In the genomic region with DNA sequence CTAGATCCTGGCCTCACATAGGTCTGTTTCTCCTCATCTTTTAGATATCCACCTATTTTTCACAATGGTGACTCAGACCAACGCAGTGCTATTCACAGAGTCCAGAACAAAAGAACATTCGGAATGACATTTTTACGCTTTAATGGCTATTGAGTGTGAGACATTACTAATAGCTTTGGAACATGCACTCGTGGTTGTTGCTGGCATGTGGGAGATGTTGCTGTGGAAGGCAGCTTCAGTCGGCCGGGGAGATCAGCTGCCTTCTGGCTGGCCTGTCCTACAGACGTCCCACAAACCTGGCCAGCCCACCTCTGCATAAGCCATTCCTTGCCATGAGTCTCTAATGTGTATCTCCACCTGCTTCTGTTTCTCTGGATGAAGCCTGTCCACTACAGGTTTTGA, we compare ENCODE assay signal across 10 cellular contexts. TPM values are rescaled to one million over a fixed set of nuclear protein-coding genes. Genes with fewer than 3 reads are reported as not detected.
DNase-seq lines count a peak whose midpoint lies in the region; ATAC-seq and TF ChIP-seq lines count a peak whose summit lies in the region.
"Had no signal": no experiment of that assay in that cellular context is flagged by ENCODE, and none has a peak within 500 bp of the region (broad histone marks: within the 10 kb centered on the region; RNA-seq: fewer than 3 reads in every experiment).

No MANE protein-coding gene starts in this region.

- H3K27me3 Mint-ChIP-seq in activated naive CD8-positive, alpha-beta T cell treated with anti-CD3 and anti-CD28 coated beads, Interleukin-2, amount 10 ng/mL, durations not matched to agents 7 days and 5 days = no peaks in the 10 kb centered on the region
- peaks cover 25% of the 10 kb centered on the region for H3K27me3 Mint-ChIP-seq in GM23338 (ENCODE audit: insufficient read depth, low read depth, poor library complexity)

- no peak for ATAC-seq in activated naive CD8-positive, alpha-beta T cell treated with anti-CD3 and anti-CD28 coated beads, Interleukin-2, amount 10 ng/mL, durations not matched to agents 7 days and 5 days (ENCODE audit: low read depth)
- ATAC-seq in lung (ENCODE audit: insufficient read depth, low FRiP score) = no peak
- ATAC-seq in GM23338 = no peak
- ATAC-seq: K562 had no signal

- H3K4me1 Mint-ChIP-seq in activated naive CD8-positive, alpha-beta T cell treated with anti-CD3 and anti-CD28 coated beads, Interleukin-2, amount 10 ng/mL, durations not matched to agents 7 days and 5 days = peaks cover 66% of the 10 kb centered on the region
- H3K4me1 Mint-ChIP-seq in GM23338 = peaks cover 32% of the 10 kb centered on the region

- H4K8ac ChIP-seq in neuronal stem cell (ENCODE audit: low read depth, low read length) = no peak overlapping the region

- H3K9me2 ChIP-seq in GM23338 (ENCODE audit: insufficient read depth) = no peaks in the 10 kb centered on the region

- H3K9me3 ChIP-seq in lung (ENCODE audit: control insufficient read depth in 2 of 2, insufficient read depth in 1 of 2, low read length in 1 of 2) (no peaks in the 10 kb centered on the region), neuronal stem cell (replicated peaks in 1 of 2; ENCODE audit: control insufficient read depth in 2 of 2, insufficient read depth in 1 of 2, low read depth in 1 of 2, low read length in 2 of 2) (no peaks in the 10 kb centered on the region)

- H2BK15ac ChIP-seq in neuronal stem cell (ENCODE audit: low read length) = no peak overlapping the region

- no peak for TF ChIP-seq CTCF in GM12865 (IDR thresholded peaks at IDR 0.05; ENCODE audit: insufficient read depth, low read depth, low read length, missing control alignments)
- TF ChIP-seq CTCF in lung (IDR thresholded peaks at IDR 0.05; ENCODE audit: control extremely low read depth, extremely low read depth) = no peak
- TF ChIP-seq CTCF in GM23338 (conservative IDR thresholded peaks at IDR 0.05; ENCODE audit: low read depth in 2 of 2) = no peak

- H3K36me3 ChIP-seq in ACC112 (ENCODE audit: insufficient read depth, low read length) = no peaks in the 10 kb centered on the region
- H3K36me3 ChIP-seq in lung (ENCODE audit: control insufficient read depth in 2 of 2, insufficient read depth in 2 of 2, low read length in 2 of 2) = no peaks in the 10 kb centered on the region
- H3K36me3 ChIP-seq in neuronal stem cell (replicated peaks in 1 of 2; ENCODE audit: control insufficient read depth in 2 of 2, insufficient read depth in 2 of 2, low read length in 2 of 2) = no peaks in the 10 kb centered on the region
- H3K36me3 ChIP-seq in GM23338 (ENCODE audit: insufficient read depth) = no peaks in the 10 kb centered on the region

- H3K36me3 Mint-ChIP-seq in activated naive CD8-positive, alpha-beta T cell treated with anti-CD3 and anti-CD28 coated beads, Interleukin-2, amount 10 ng/mL, durations not matched to agents 7 days and 5 days = peaks cover 43% of the 10 kb centered on the region
- peaks cover 10% of the 10 kb centered on the region; the same call in 2 of the 3 replicates for H3K36me3 Mint-ChIP-seq in GM23338 (ENCODE audit: low read depth)

- H3K27ac Mint-ChIP-seq in activated naive CD8-positive, alpha-beta T cell treated with anti-CD3 and anti-CD28 coated beads, Interleukin-2, amount 10 ng/mL, durations not matched to agents 7 days and 5 days = peak overlapping the region; percentile 74
- no peak overlapping the region for H3K27ac Mint-ChIP-seq in GM23338

- POLR2A ChIA-PET in activated naive CD8-positive, alpha-beta T cell treated with anti-CD3 and anti-CD28 coated beads, Interleukin-2, amount 10 ng/mL, durations not matched to agents 7 days and 5 days (lab: Charles Lee) = interaction anchor here (1.6 to 1.7 kb wide), 2 partner anchors 9 to 22 kb away, joined by 3 read pairs; no protein-coding TSS in a partner anchor

- no peaks in the 10 kb centered on the region for H3K79me1 ChIP-seq in neuronal stem cell (ENCODE audit: low read depth, low read length)

- H3K23ac ChIP-seq in neuronal stem cell (ENCODE audit: low read depth, low read length, poor library complexity) = no peak overlapping the region

- H3K9ac ChIP-seq in neuronal stem cell (ENCODE audit: low read depth, low read length, poor library complexity) = no peak overlapping the region

- no peak overlapping the region for H2BK5ac ChIP-seq in neuronal stem cell (ENCODE audit: low read length)

- H3K79me2 ChIP-seq in ACC112 (ENCODE audit: control insufficient read depth, insufficient read depth, low read length, unreplicated experiment) (peaks cover 14% of the 10 kb centered on the region), GM23338 (replicated peaks; ENCODE audit: insufficient read depth) (peaks cover 57% of the 10 kb centered on the region)

- H2AFZ ChIP-seq in ACC112 (ENCODE audit: low read length, unreplicated experiment) (no peak overlapping the region), neuronal stem cell (ENCODE audit: low read length) (no peak overlapping the region), GM23338 (no peak overlapping the region)

- no peak overlapping the region for H3K4me2 ChIP-seq in neuronal stem cell (ENCODE audit: insufficient read depth, low read length, poor library complexity, severe bottlenecking)
- no peak overlapping the region for H3K4me2 ChIP-seq in GM23338

- H3K9me3 Mint-ChIP-seq in activated naive CD8-positive, alpha-beta T cell treated with anti-CD3 and anti-CD28 coated beads, Interleukin-2, amount 10 ng/mL, durations not matched to agents 7 days and 5 days = no peaks in the 10 kb centered on the region
- no peaks in the 10 kb centered on the region for H3K9me3 Mint-ChIP-seq in GM23338

- H4K20me1 ChIP-seq in GM23338 (replicated peaks; ENCODE audit: insufficient read depth) = peaks cover 15% of the 10 kb centered on the region; the same call in 1 of the 2 replicates

- no peak overlapping the region for H4K91ac ChIP-seq in neuronal stem cell (ENCODE audit: low read depth, low read length, poor library complexity)

- peak overlapping the region; percentile 51 for H3K4me3 Mint-ChIP-seq in activated naive CD8-positive, alpha-beta T cell treated with anti-CD3 and anti-CD28 coated beads, Interleukin-2, amount 10 ng/mL, durations not matched to agents 7 days and 5 days
- no peak overlapping the region for H3K4me3 Mint-ChIP-seq in GM23338

- H3K18ac ChIP-seq in neuronal stem cell (ENCODE audit: low read length) = no peak overlapping the region

- 87% methylated on average over 7 of the region's 7 CpGs for WGBS in lung, 2 donors
- WGBS in neuronal stem cell (ENCODE audit: extremely low coverage in 2 of 2, insufficient read length in 2 of 2, insufficient replicate concordance in 1 of 2), 2 donors = no CpG with 5 or more reads among the region's 7 CpGs

- peak overlapping the region; percentile 59; the same call in 1 of the 2 replicates for H3K4me3 ChIP-seq in ACC112 (ENCODE audit: low read depth, low read length)
- H3K4me3 ChIP-seq in GM12865 (ENCODE audit: low read depth, low read length) = peak overlapping the region; percentile 16
- no peak overlapping the region for H3K4me3 ChIP-seq in lung
- H3K4me3 ChIP-seq in neuronal stem cell (ENCODE audit: low read length in 2 of 2) = no peak overlapping the region
- no peak overlapping the region for H3K4me3 ChIP-seq in GM23338
- H3K4me3 ChIP-seq: K562 had no signal

- no peak overlapping the region for H3K4ac ChIP-seq in neuronal stem cell (ENCODE audit: low read length)

- H3K14ac ChIP-seq in neuronal stem cell (ENCODE audit: low read length) = no peak overlapping the region

- DNase-seq in GM12865 (ENCODE audit: low read depth) (no peak), lung (ENCODE audit: low spot score) (no peak), COR-L47 (lab: John Stamatoyannopoulos, UW) (no peak), T1000 (lab: John Stamatoyannopoulos, UW) (no peak), neuronal stem cell (ENCODE audit: low spot score) (no peak), GM23338 (ENCODE audit: low spot score) (no peak)
- no peak for DNase-seq in activated naive CD8-positive, alpha-beta T cell treated with anti-CD3 and anti-CD28 coated beads, Interleukin-2, amount 10 ng/mL, durations not matched to agents 7 days and 5 days
- DNase-seq: activated CD4-positive, alpha-beta T cell treated with anti-CD3 and anti-CD28 coated beads for 4 hours had no signal

- H2BK120ac ChIP-seq in neuronal stem cell (ENCODE audit: low read depth, low read length) = no peak overlapping the region

- peaks cover 49% of the 10 kb centered on the region for H3K4me1 ChIP-seq in ACC112 (ENCODE audit: control insufficient read depth, insufficient read depth, low read length, unreplicated experiment)
- peaks cover 7 to 18% of the 10 kb centered on the region in 2 donors for H3K4me1 ChIP-seq in lung (ENCODE audit: control insufficient read depth in 2 of 2, insufficient read depth in 2 of 2, low read length in 2 of 2)
- peaks cover 0 to 4% of the 10 kb centered on the region in 2 donors for H3K4me1 ChIP-seq in neuronal stem cell (ENCODE audit: control insufficient read depth in 2 of 2, insufficient read depth in 1 of 2, low read depth in 1 of 2, low read length in 2 of 2)
- peaks cover 17% of the 10 kb centered on the region for H3K4me1 ChIP-seq in GM23338 (ENCODE audit: insufficient read depth)

- H3K27me3 ChIP-seq in ACC112 (ENCODE audit: insufficient read depth, low read length) (no peaks in the 10 kb centered on the region), lung (ENCODE audit: control insufficient read depth, insufficient read depth) (no peaks in the 10 kb centered on the region), neuronal stem cell (ENCODE audit: control insufficient read depth in 3 of 3, insufficient read depth in 3 of 3, low read depth in 1 of 3, low read length in 3 of 3) (peaks cover 16 to 68% (median 42%) of the 10 kb centered on the region in 3 experiments), GM23338 (ENCODE audit: insufficient read depth) (peaks cover 33% of the 10 kb centered on the region)

- H3K27ac ChIP-seq in ACC112 (ENCODE audit: low read depth, low read length) (peak overlapping the region; percentile 92), lung (ENCODE audit: low read depth in 1 of 2, low read length in 1 of 2) (peak overlapping the region; percentile 1 to 27), neuronal stem cell (replicated peaks; ENCODE audit: low read length) (no peak overlapping the region), GM23338 (ENCODE audit: low read depth) (no peak overlapping the region)

- H3F3A ChIP-seq in GM23338 (replicated peaks; ENCODE audit: low read depth) = peaks cover 5% of the 10 kb centered on the region; the same call in 1 of the 2 replicates

- H2AK5ac ChIP-seq in neuronal stem cell (ENCODE audit: low read depth, low read length) = no peak overlapping the region

- no peak overlapping the region for H2BK12ac ChIP-seq in neuronal stem cell (ENCODE audit: low read length)

RNA-seq across cellular contexts. Expression of gene MBP, which starts 3.4 kb away (rescaled TPM):
- 100 to 1,000 TPM; 138 to 148 TPM for total RNA-seq in activated naive CD8-positive, alpha-beta T cell treated with anti-CD3 and anti-CD28 coated beads, Interleukin-2, amount 10 ng/mL, durations not matched to agents 7 days and 5 days
- 10 to 100 TPM; 39.4 to 64.1 TPM for total RNA-seq in lung
- polyA plus RNA-seq in lung = 10 to 100 TPM; 15.6 to 22.4 TPM
- 1.5 TPM for polyA plus RNA-seq in neuronal stem cell (2013, experiment 1 of 2)
- polyA plus RNA-seq in neuronal stem cell (2013, experiment 2 of 2) = 1.4 TPM
- 20.7 and 22.9 TPM in 2 replicates for total RNA-seq in GM23338 (2014; rRNA removed; shearing (Covaris generic))
- 14.6 and 18.4 TPM in 2 replicates for polyA plus RNA-seq in GM23338 (2016; fragmentation: Nextera tagmentation; extraction: Ambion mirVana)
- polyA plus RNA-seq: K562 had no signal

Comparison
In these comparisons a context has a peak if more than half of its experiments do, and no peak if none do; other contexts are left out.
1. H3K27ac ChIP-seq: peak in ACC112 (single experiment) and lung (2 of 2); none in neuronal stem cell (single experiment) and GM23338 (single experiment).
2. H3K4me3 ChIP-seq: peak in ACC112 (single experiment) and GM12865 (single experiment); none in lung (single experiment), neuronal stem cell (0 of 2) and GM23338 (single experiment).